ENCODE assay signal across 16 cellular contexts in genomic region chr21:44829507-44830092, GRCh38. TPM values are rescaled to one million over a fixed set of nuclear protein-coding genes. Genes with fewer than 3 reads are reported as not detected.
DNase-seq lines count a peak whose midpoint lies in the region; ATAC-seq and TF ChIP-seq lines count a peak whose summit lies in the region.
"Had no signal": no experiment of that assay in that cellular context is flagged by ENCODE, and none has a peak within 500 bp of the region (broad histone marks: within the 10 kb centered on the region; RNA-seq: fewer than 3 reads in every experiment).

No MANE protein-coding gene starts in this region.

- DNase-seq in activated CD4-positive, alpha-beta memory T cell treated with anti-CD3 and anti-CD28 coated beads for 36 hours, result peak; percentile 30
- DNase-seq in activated CD4-positive, alpha-beta memory T cell treated with anti-CD3 and anti-CD28 coated beads, Interleukin-2, amount 10 ng/mL, durations not matched to agents 7 days and 5 days, result no peak
- DNase-seq in naive thymus-derived CD4-positive, alpha-beta T cell, result no peak
- DNase-seq in esophagus muscularis mucosa (ENCODE audit: extremely low spot score), result no peak
- DNase-seq: DND-41, KG1, NCI-H1436 treated with DMSO at 0.1 percent for 48 hours, NCI-H2081, NCI-H774, RPMI8226 had no signal

- no peaks in the 10 kb centered on the region for H3K27me3 ChIP-seq in BLaER1
- H3K27me3 ChIP-seq in naive thymus-derived CD4-positive, alpha-beta T cell (ENCODE audit: control insufficient read depth in 2 of 2, insufficient read depth in 2 of 2, low read length in 2 of 2), result no peaks in the 10 kb centered on the region
- no peaks in the 10 kb centered on the region for H3K27me3 ChIP-seq in esophagus muscularis mucosa

- H3K9me3 Mint-ChIP-seq in activated CD4-positive, alpha-beta memory T cell treated with anti-CD3 and anti-CD28 coated beads for 36 hours, result peaks cover 21% of the 10 kb centered on the region
- H3K9me3 Mint-ChIP-seq in activated CD4-positive, alpha-beta memory T cell treated with anti-CD3 and anti-CD28 coated beads, Interleukin-2, amount 10 ng/mL, durations not matched to agents 7 days and 5 days, result peaks cover 24% of the 10 kb centered on the region
- peaks cover 11% of the 10 kb centered on the region for H3K9me3 Mint-ChIP-seq in activated naive CD8-positive, alpha-beta T cell (ENCODE audit: low read depth)
- peaks cover 0 to 23% (median 16%) of the 10 kb centered on the region in 11 donors for H3K9me3 Mint-ChIP-seq in naive thymus-derived CD4-positive, alpha-beta T cell

- H3K9me3 ChIP-seq in BLaER1, result peaks cover 50% of the 10 kb centered on the region
- peaks cover 0 to 14% (median 0%) of the 10 kb centered on the region in 3 experiments for H3K9me3 ChIP-seq in naive thymus-derived CD4-positive, alpha-beta T cell (ENCODE audit: control insufficient read depth in 2 of 3, low read length in 3 of 3)
- H3K9me3 ChIP-seq in esophagus muscularis mucosa, result peaks cover 0 to 21% (median 16%) of the 10 kb centered on the region in 4 donors

- peak overlapping the region; percentile 25 for H3K4me2 ChIP-seq in BLaER1

- H3K36me3 Mint-ChIP-seq in activated CD4-positive, alpha-beta memory T cell treated with anti-CD3 and anti-CD28 coated beads for 36 hours, result peaks cover 12% of the 10 kb centered on the region
- H3K36me3 Mint-ChIP-seq in activated CD4-positive, alpha-beta memory T cell treated with anti-CD3 and anti-CD28 coated beads, Interleukin-2, amount 10 ng/mL, durations not matched to agents 7 days and 5 days (ENCODE audit: low read depth), result peaks cover 4% of the 10 kb centered on the region
- peaks cover 5% of the 10 kb centered on the region for H3K36me3 Mint-ChIP-seq in activated naive CD8-positive, alpha-beta T cell
- H3K36me3 Mint-ChIP-seq in naive thymus-derived CD4-positive, alpha-beta T cell, result peaks cover 0 to 17% (median 7%) of the 10 kb centered on the region in 5 donors

- no peaks in the 10 kb centered on the region for H3K27me3 Mint-ChIP-seq in activated CD4-positive, alpha-beta memory T cell treated with anti-CD3 and anti-CD28 coated beads for 36 hours
- peaks cover 33% of the 10 kb centered on the region for H3K27me3 Mint-ChIP-seq in activated CD4-positive, alpha-beta memory T cell treated with anti-CD3 and anti-CD28 coated beads, Interleukin-2, amount 10 ng/mL, durations not matched to agents 7 days and 5 days
- no peaks in the 10 kb centered on the region for H3K27me3 Mint-ChIP-seq in activated naive CD8-positive, alpha-beta T cell
- H3K27me3 Mint-ChIP-seq in naive thymus-derived CD4-positive, alpha-beta T cell, result peaks cover 0 to 6% (median 0%) of the 10 kb centered on the region in 5 donors

- TF ChIP-seq CTCF in esophagus muscularis mucosa (IDR thresholded peaks at IDR 0.05), result no peak

- POLR2A ChIA-PET in activated CD4-positive, alpha-beta memory T cell treated with anti-CD3 and anti-CD28 coated beads for 36 hours (lab: Charles Lee), result no interaction called here
- POLR2A ChIA-PET in activated CD4-positive, alpha-beta memory T cell treated with anti-CD3 and anti-CD28 coated beads, Interleukin-2, amount 10 ng/mL, durations not matched to agents 7 days and 5 days (lab: Charles Lee), result no interaction called here
- POLR2A ChIA-PET in naive thymus-derived CD4-positive, alpha-beta T cell (lab: Charles Lee), result no interaction called here

- no peaks in the 10 kb centered on the region for H3K36me3 ChIP-seq in BLaER1
- H3K36me3 ChIP-seq in naive thymus-derived CD4-positive, alpha-beta T cell (ENCODE audit: control insufficient read depth in 2 of 3, insufficient read depth in 3 of 3, low read length in 3 of 3), result no peaks in the 10 kb centered on the region
- no peaks in the 10 kb centered on the region for H3K36me3 ChIP-seq in esophagus muscularis mucosa

- no peak for TF ChIP-seq EP300 in esophagus muscularis mucosa (IDR thresholded peaks at IDR 0.05)

- CTCF ChIA-PET in activated CD4-positive, alpha-beta memory T cell treated with anti-CD3 and anti-CD28 coated beads for 36 hours (lab: Charles Lee), result no interaction called here
- CTCF ChIA-PET in activated CD4-positive, alpha-beta memory T cell treated with anti-CD3 and anti-CD28 coated beads, Interleukin-2, amount 10 ng/mL, durations not matched to agents 7 days and 5 days (lab: Charles Lee), result no interaction called here
- CTCF ChIA-PET in naive thymus-derived CD4-positive, alpha-beta T cell (lab: Charles Lee), result no interaction called here

- TF ChIP-seq POLR2A in esophagus muscularis mucosa (IDR thresholded peaks at IDR 0.05; ENCODE audit: low read depth), result no peak

- no peak overlapping the region for H3K9ac ChIP-seq in BLaER1

- ATAC-seq in naive thymus-derived CD4-positive, alpha-beta T cell, result peak; percentile 32
- ATAC-seq in HG03039 (IDR thresholded peaks at IDR 0.05; ENCODE audit: unreplicated experiment), result no peak
- ATAC-seq in GM21529 (IDR thresholded peaks at IDR 0.05; ENCODE audit: unreplicated experiment), result no peak
- ATAC-seq: HepG2 had no signal

- H3K4me1 ChIP-seq in BLaER1, result peaks cover 22% of the 10 kb centered on the region
- H3K4me1 ChIP-seq in naive thymus-derived CD4-positive, alpha-beta T cell (ENCODE audit: control insufficient read depth in 2 of 2, insufficient read depth in 2 of 2, low read length in 2 of 2), result peaks cover 0 to 5% of the 10 kb centered on the region in 2 donors
- no peaks in the 10 kb centered on the region for H3K4me1 ChIP-seq in esophagus muscularis mucosa

- no peaks in the 10 kb centered on the region for H4K20me1 ChIP-seq in BLaER1

- intact Hi-C loops in activated CD4-positive, alpha-beta memory T cell treated with anti-CD3 and anti-CD28 coated beads for 36 hours (cut with micrococcal nuclease), result no loop called here
- intact Hi-C loops in naive thymus-derived CD4-positive, alpha-beta T cell (cut with micrococcal nuclease), result loop anchor here in 1 of 2 donors (2.0 kb wide), 1 partner anchor 17 kb away; no protein-coding TSS in a partner anchor
- intact Hi-C loops in esophagus muscularis mucosa (cut with DNase I), result no loop called here

- 67% methylated on average over 2 of the region's 2 CpGs for WGBS in esophagus muscularis mucosa

- peaks cover 20% of the 10 kb centered on the region for H3K4me1 Mint-ChIP-seq in activated CD4-positive, alpha-beta memory T cell treated with anti-CD3 and anti-CD28 coated beads for 36 hours (ENCODE audit: low read depth)
- peaks cover 4% of the 10 kb centered on the region for H3K4me1 Mint-ChIP-seq in activated CD4-positive, alpha-beta memory T cell treated with anti-CD3 and anti-CD28 coated beads, Interleukin-2, amount 10 ng/mL, durations not matched to agents 7 days and 5 days
- H3K4me1 Mint-ChIP-seq in activated naive CD8-positive, alpha-beta T cell (ENCODE audit: low read depth), result peaks cover 18% of the 10 kb centered on the region
- peaks cover 6 to 32% (median 15%) of the 10 kb centered on the region in 7 donors for H3K4me1 Mint-ChIP-seq in naive thymus-derived CD4-positive, alpha-beta T cell

- H3K4me3 Mint-ChIP-seq in activated CD4-positive, alpha-beta memory T cell treated with anti-CD3 and anti-CD28 coated beads for 36 hours, result no peak overlapping the region
- H3K4me3 Mint-ChIP-seq in activated CD4-positive, alpha-beta memory T cell treated with anti-CD3 and anti-CD28 coated beads, Interleukin-2, amount 10 ng/mL, durations not matched to agents 7 days and 5 days, result no peak overlapping the region
- peak overlapping the region; percentile 33 for H3K4me3 Mint-ChIP-seq in activated naive CD8-positive, alpha-beta T cell
- H3K4me3 Mint-ChIP-seq in naive thymus-derived CD4-positive, alpha-beta T cell, result no peak overlapping the region

- peak overlapping the region; percentile 79 for H3K27ac Mint-ChIP-seq in activated CD4-positive, alpha-beta memory T cell treated with anti-CD3 and anti-CD28 coated beads for 36 hours
- H3K27ac Mint-ChIP-seq in activated CD4-positive, alpha-beta memory T cell treated with anti-CD3 and anti-CD28 coated beads, Interleukin-2, amount 10 ng/mL, durations not matched to agents 7 days and 5 days, result no peak overlapping the region
- H3K27ac Mint-ChIP-seq in activated naive CD8-positive, alpha-beta T cell, result peak overlapping the region; percentile 41
- no peak overlapping the region for H3K27ac Mint-ChIP-seq in naive thymus-derived CD4-positive, alpha-beta T cell

- H3K27ac ChIP-seq in BLaER1 (no peak overlapping the region), esophagus muscularis mucosa (replicated peaks in 1 of 4) (no peak overlapping the region)
- H3K27ac ChIP-seq in naive thymus-derived CD4-positive, alpha-beta T cell (ENCODE audit: low read depth, low read length), result no peak overlapping the region
- H3K27ac ChIP-seq: C4-2B had no signal

- H3K4me3 ChIP-seq in BLaER1 (no peak overlapping the region), esophagus muscularis mucosa (no peak overlapping the region)
- no peak overlapping the region for H3K4me3 ChIP-seq in naive thymus-derived CD4-positive, alpha-beta T cell (ENCODE audit: low read length)

RNA-seq across cellular contexts. Expression of gene SUMO3, which starts 11.7 kb away (rescaled TPM):
- total RNA-seq in activated CD4-positive, alpha-beta memory T cell treated with anti-CD3 and anti-CD28 coated beads for 36 hours, result 10 to 100 TPM; 77.2 to 77.6 TPM
- total RNA-seq in activated CD4-positive, alpha-beta memory T cell treated with anti-CD3 and anti-CD28 coated beads, Interleukin-2, amount 10 ng/mL, durations not matched to agents 7 days and 5 days, result 10 to 100 TPM; 86.5 to 89.0 TPM
- total RNA-seq in naive thymus-derived CD4-positive, alpha-beta T cell, result 10 to 100 TPM; 46.9 to 91.7 (median 70.2) TPM
- 10 to 100 TPM; 85.1 to 88.9 TPM for polyA plus RNA-seq in naive thymus-derived CD4-positive, alpha-beta T cell
- total RNA-seq in esophagus muscularis mucosa, result 10 to 100 TPM; 46.1 to 52.2 (median 48.6) TPM

RNA-seq across cellular contexts. Expression of gene UBE2G2, which starts 28.0 kb away (rescaled TPM):
- total RNA-seq in activated CD4-positive, alpha-beta memory T cell treated with anti-CD3 and anti-CD28 coated beads for 36 hours, result 10 to 100 TPM; 87.6 to 96.0 TPM
- 10 to 100 TPM; 70.7 to 74.0 TPM for total RNA-seq in activated CD4-positive, alpha-beta memory T cell treated with anti-CD3 and anti-CD28 coated beads, Interleukin-2, amount 10 ng/mL, durations not matched to agents 7 days and 5 days
- total RNA-seq in naive thymus-derived CD4-positive, alpha-beta T cell, result 100 to 1,000 TPM; 108 to 150 (median 129) TPM
- polyA plus RNA-seq in naive thymus-derived CD4-positive, alpha-beta T cell, result 10 to 100 TPM; 50.7 to 65.8 TPM
- 100 to 1,000 TPM in 1 of 4 donors, 10 to 100 TPM in 3; 74.4 to 174 (median 81.7) TPM for total RNA-seq in esophagus muscularis mucosa

RNA-seq across cellular contexts. Expression of gene PTTG1IP, which starts 43.9 kb away (rescaled TPM):
- 10 to 100 TPM; 43.0 to 44.4 TPM for total RNA-seq in activated CD4-positive, alpha-beta memory T cell treated with anti-CD3 and anti-CD28 coated beads for 36 hours
- 10 to 100 TPM; 80.3 to 82.6 TPM for total RNA-seq in activated CD4-positive, alpha-beta memory T cell treated with anti-CD3 and anti-CD28 coated beads, Interleukin-2, amount 10 ng/mL, durations not matched to agents 7 days and 5 days
- total RNA-seq in naive thymus-derived CD4-positive, alpha-beta T cell, result 100 to 1,000 TPM in 2 of 5 experiments, 10 to 100 TPM in 3; 83.8 to 122 (median 95.6) TPM
- polyA plus RNA-seq in naive thymus-derived CD4-positive, alpha-beta T cell, result 10 to 100 TPM; 60.9 to 79.8 TPM
- total RNA-seq in esophagus muscularis mucosa, result 100 to 1,000 TPM; 222 to 382 (median 302) TPM

Comparison
In these comparisons a context has a peak if more than half of its experiments do, and no peak if none do; other contexts are left out.
1. H3K27ac Mint-ChIP-seq: peak in activated CD4-positive, alpha-beta memory T cell treated with anti-CD3 and anti-CD28 coated beads for 36 hours (single experiment) and activated naive CD8-positive, alpha-beta T cell (single experiment); none in activated CD4-positive, alpha-beta memory T cell treated with anti-CD3 and anti-CD28 coated beads, Interleukin-2, amount 10 ng/mL, durations not matched to agents 7 days and 5 days (single experiment) and naive thymus-derived CD4-positive, alpha-beta T cell (0 of 9).